In genomic region chr1:218346391-218347204, GRCh38 we compare ENCODE assay signal across 8 cellular contexts. TPM values are rescaled to one million over a fixed set of nuclear protein-coding genes. Genes with fewer than 3 reads are reported as not detected.
DNase-seq lines count a peak whose midpoint lies in the region; ATAC-seq, FAIRE-seq and TF ChIP-seq lines count a peak whose summit lies in the region.

No MANE protein-coding gene starts in this region.

- FAIRE-seq in A549 (lab: Jason Lieb, UNC): no peak

- WGBS in A549 (ENCODE audit: missing lambda C conversion rate): under 1% methylated on average over 36 of the region's 39 CpGs
- WGBS in heart right ventricle, 2 donors: 1% methylated on average over 39 of the region's 39 CpGs

- H3K9me3 ChIP-seq in A549: no peaks in the 10 kb centered on the region
- no peaks in the 10 kb centered on the region for H3K9me3 ChIP-seq in WERI-Rb-1 (ENCODE audit: severe bottlenecking)
- H3K9me3 ChIP-seq in heart right ventricle: no peaks in the 10 kb centered on the region

- H3K36me3 ChIP-seq in WERI-Rb-1: no peaks in the 10 kb centered on the region
- H3K36me3 ChIP-seq in heart right ventricle: no peaks in the 10 kb centered on the region

- H3K27ac ChIP-seq in A549 (peak overlapping the region; percentile 96 to 97), WERI-Rb-1 (no peak overlapping the region), heart right ventricle (peak overlapping the region; percentile 50 to 95 (median 86))

- TF ChIP-seq EP300 in A549 (IDR thresholded peaks at IDR 0.05): no peak

- in situ Hi-C loops in GM13976 (cut with MboI; ENCODE audit: low sequenced_read_pairs, unreplicated experiment): loop anchor here (25.0 kb wide), 2 partner anchors 1041 to 1316 kb away; no protein-coding TSS in a partner anchor

- peaks cover 42% of the 10 kb centered on the region for H3K4me1 ChIP-seq in A549
- H3K4me1 ChIP-seq in heart right ventricle: peaks cover 0 to 54% (median 23%) of the 10 kb centered on the region in 9 donors

- CTCF ChIA-PET in A549 (lab: Yijun Ruan, JAX): interaction anchor here (0.5 to 1.6 kb wide), 10 partner anchors 11 to 1314 kb away, joined by 3 to 6 read pairs (median 3); no protein-coding TSS in a partner anchor

- H3K27me3 ChIP-seq in WERI-Rb-1 (ENCODE audit: insufficient read depth, low read depth, severe bottlenecking): no peaks in the 10 kb centered on the region
- H3K27me3 ChIP-seq in heart right ventricle: peaks cover 0 to 34% (median 0%) of the 10 kb centered on the region in 7 donors

- 0 out of 5 replicates have a peak, but pooled peaks of 1 of the 2 experiments have one; percentile 5 for TF ChIP-seq RAD21 in A549 (conservative IDR thresholded peaks at IDR 0.05 in 1 of 2, IDR thresholded peaks at IDR 0.05 in 1 of 2)

- intact Hi-C loops in heart right ventricle (cut with DNase I): loop anchor here in 7 of 10 donors (5.0 to 10.0 kb wide), 9 partner anchors 116 to 828 kb away; partner anchors contain the start of gene LYPLAL1 (in 1 of the 7)

- ATAC-seq in A549 (peak in 1 of 2 experiments; percentile 1; a peak in 2 of 6 replicates), heart right ventricle (peak in 6 of 8 donors; percentile 6 to 40 (median 30))

- POLR2A ChIA-PET in A549 (lab: Yijun Ruan, JAX): interaction anchor here (0.6 to 3.5 kb wide), 20 partner anchors 10 to 1210 kb away, joined by 3 to 38 read pairs (median 6); no protein-coding TSS in a partner anchor

- no peak for DNase-seq in A549 (ENCODE audit: low read depth in 1 of 2, low spot score in 1 of 2)
- peak; percentile 35 for DNase-seq in GM13976 (ENCODE audit: low spot score)
- no peak for DNase-seq in WERI-Rb-1
- DNase-seq in heart right ventricle: peak in 1 of 2 donors; percentile 26
- DNase-seq in retinal pigment epithelial cell (ENCODE audit: low read depth): no peak
- DNase-seq in NCI-H226: no peak
- no peak for DNase-seq in ureter (ENCODE audit: low spot score)
- no peak for DNase-seq in NCI-H526 treated with DMSO at 0.1 percent for 48 hours (lab: John Stamatoyannopoulos, UW)

- 0 out of 2 replicates have a peak, but pooled peaks have one; percentile 32 for TF ChIP-seq POLR2A in A549 (IDR thresholded peaks at IDR 0.05; ENCODE audit: low read length)

- TF ChIP-seq CTCF in A549 (IDR thresholded peaks at IDR 0.05) (no peak), GM13976 (IDR thresholded peaks at IDR 0.05; ENCODE audit: borderline replicate concordance, control extremely low read depth, extremely low read depth, insufficient read depth, missing control alignments) (no peak), WERI-Rb-1 (IDR thresholded peaks at IDR 0.05; ENCODE audit: low read depth, low read length) (no peak), heart right ventricle (IDR thresholded peaks at IDR 0.05) (no peak), retinal pigment epithelial cell (conservative IDR thresholded peaks at IDR 0.05; ENCODE audit: low read depth, low read length) (peak; percentile 1)

- peak overlapping the region; percentile 95 for H3K4me2 ChIP-seq in A549

- H3K4me3 ChIP-seq in A549 (peak overlapping the region; percentile 83), WERI-Rb-1 (ENCODE audit: low read depth, low read length) (peak overlapping the region; percentile 80), heart right ventricle (peak overlapping the region; percentile 65 to 86 (median 70)), retinal pigment epithelial cell (ENCODE audit: low read length) (peak overlapping the region; percentile 90)

TF ChIP-seq in A549, 52 proteins besides CTCF, POLR2A, EP300 and RAD21:
- 0 out of 2 replicates have a peak, but pooled peaks have one; percentile 34 for TF ChIP-seq REST (IDR thresholded peaks at IDR 0.05)
- TF ChIP-seq MAFK (IDR thresholded peaks at IDR 0.05; ENCODE audit: partially characterized antibody): no peak
- TF ChIP-seq KDM5A (IDR thresholded peaks at IDR 0.05): no peak
- TF ChIP-seq HOXA7 (CRISPR knock-in tag; IDR thresholded peaks at IDR 0.05): 0 out of 2 replicates have a peak, but pooled peaks have one; percentile 11
- TF ChIP-seq MAX (IDR thresholded peaks at IDR 0.05): 0 out of 2 replicates have a peak, but pooled peaks have one; percentile 4
TF ChIP-seq in A549: peak in this region for 3.

RNA-seq across cellular contexts. Expression of gene TGFB2, which starts 1.5 kb away (rescaled TPM):
- polyA plus RNA-seq in A549 (2011; rRNA removed) (65.8 and 67.6 TPM in 2 replicates), A549 (2017; fragmentation: RNase III; extraction: RNeasy Plus Mini Kit Qiagen cat#74134 plus additional on column Dnase treatment) (29.7 to 40.6 TPM (median 34.0 TPM) in 3 replicates), heart right ventricle (1 to 10 TPM in 1 of 2 donors, under 1 TPM in 1; 0.51 to 1.7 TPM)
- polyA plus RNA-seq in A549 (2012; cell fraction: cytosol; rRNA removed): 7.8 and 9.4 TPM in 2 replicates
- 9.4 and 13.3 TPM in 2 replicates for polyA plus RNA-seq in A549 (2012; cell fraction: nucleus; rRNA removed)
- polyA minus RNA-seq in A549 (2011; rRNA and poly(A)+ RNA removed): 33.4 and 43.9 TPM in 2 replicates
- total RNA-seq in heart right ventricle (10 to 100 TPM in 5 of 10 donors, 1 to 10 TPM in 5; 1.3 to 63.3 (median 9.0) TPM), ureter (17.4 TPM)
